ENCODE assay signal across 10 cellular contexts in the genomic region with DNA sequence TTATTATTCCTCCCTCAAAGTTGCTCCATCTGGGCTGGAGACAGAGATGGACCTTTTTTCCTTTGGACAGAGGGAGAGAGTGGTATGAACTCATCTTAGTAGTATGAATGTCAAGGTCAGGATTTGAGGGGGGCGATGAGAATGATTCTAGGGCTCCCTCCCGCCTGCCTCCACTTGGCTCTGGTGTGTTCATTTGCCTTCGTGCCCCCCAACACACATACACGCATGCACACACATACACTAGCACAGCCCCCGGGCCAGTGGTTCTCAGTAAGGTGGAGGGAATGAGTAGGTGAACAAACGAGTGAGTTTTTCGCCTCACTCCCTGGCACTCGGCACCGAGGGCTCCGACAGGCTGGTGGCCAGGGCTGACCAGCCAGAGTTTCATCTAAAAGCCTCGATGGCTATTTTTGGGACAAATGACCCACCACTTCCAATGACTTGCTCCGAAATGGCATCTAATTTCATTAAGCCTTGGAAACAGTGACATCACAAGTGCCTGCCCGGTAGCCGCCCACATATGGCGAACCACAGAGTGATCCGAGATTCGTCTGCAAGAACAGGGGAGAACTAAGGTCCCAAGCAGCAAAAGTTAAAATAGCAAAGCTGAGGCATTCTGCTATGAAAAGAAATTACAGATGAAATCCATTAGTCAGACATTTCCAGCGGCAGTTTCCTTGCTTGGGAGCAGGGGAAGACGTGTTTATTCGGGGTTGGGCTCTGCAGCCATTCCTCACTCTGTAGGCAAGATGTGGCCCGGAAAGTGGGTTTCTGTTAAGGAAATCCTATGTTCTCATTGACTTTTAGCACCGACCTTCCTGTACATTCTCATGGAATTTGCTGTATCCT. TPM values are rescaled to one million over a fixed set of nuclear protein-coding genes. Genes with fewer than 3 reads are reported as not detected.
A peak's percentile ranks its signal among the peaks of the same experiment; 100 is the strongest.
DNase-seq lines count a peak whose midpoint lies in the region; ATAC-seq and TF ChIP-seq lines count a peak whose summit lies in the region.
"Had no signal": no experiment of that assay in that cellular context is flagged by ENCODE, and none has a peak within 500 bp of the region (broad histone marks: within the 10 kb centered on the region; RNA-seq: fewer than 3 reads in every experiment).

No MANE protein-coding gene starts in this region.

- H3K23ac ChIP-seq in mesendoderm (ENCODE audit: low read length), result no peak overlapping the region

- H3K79me2 ChIP-seq in osteoblast (ENCODE audit: insufficient read depth, low read length) (peaks cover 79% of the 10 kb centered on the region), mesendoderm (ENCODE audit: control insufficient read depth, insufficient read depth, low read length) (no peaks in the 10 kb centered on the region)

- ATAC-seq in HG02678 (IDR thresholded peaks at IDR 0.05; ENCODE audit: unreplicated experiment) (no peak), GM21423 (IDR thresholded peaks at IDR 0.05; ENCODE audit: unreplicated experiment) (no peak)

- H3K79me1 ChIP-seq in mesendoderm (ENCODE audit: low read length), result peaks cover 17% of the 10 kb centered on the region

- no CpG with 5 or more reads among the region's 22 CpGs for WGBS in mesendoderm (ENCODE audit: extremely low coverage, insufficient coverage, low lambda C conversion rate)

- no peak overlapping the region for H2BK5ac ChIP-seq in mesendoderm (ENCODE audit: low read length)

- H3K4me3 ChIP-seq in fibroblast of mammary gland (ENCODE audit: control insufficient read depth, low read depth, low read length) (no peak overlapping the region), osteoblast (ENCODE audit: insufficient read depth, low read length) (peak overlapping the region; percentile 50), vagina (peak overlapping the region; percentile 8 to 10), mesendoderm (ENCODE audit: low read length) (no peak overlapping the region)
- H3K4me3 ChIP-seq: pancreas had no signal

- H4K5ac ChIP-seq in mesendoderm (ENCODE audit: low read length), result no peak overlapping the region

- DNase-seq in stimulated activated CD4-positive, alpha-beta T cell treated with anti-CD3 and anti-CD28 coated beads, Interleukin-4, amount 100 ng/mL, for 24 hours, result peak; percentile 17
- DNase-seq in stimulated activated CD4-positive, alpha-beta T cell treated with anti-CD3 and anti-CD28 coated beads, Interleukin-4, amount 100 ng/mL, for 4 hours, result no peak
- DNase-seq in fibroblast of mammary gland (ENCODE audit: low read depth) (peak; percentile 79), osteoblast (ENCODE audit: insufficient read length, low spot score, missing footprints) (peak; percentile 89), vagina (ENCODE audit: extremely low spot score in 2 of 2) (no peak), mesendoderm (no peak)
- DNase-seq: NCI-H1694, pancreas had no signal

- H4K8ac ChIP-seq in mesendoderm (ENCODE audit: low read depth, low read length), result no peak overlapping the region

- intact Hi-C loops in vagina (cut with DNase I), result no loop called here

- H3K27me3 ChIP-seq in osteoblast (ENCODE audit: insufficient read depth, low read length) (no peaks in the 10 kb centered on the region), vagina (no peaks in the 10 kb centered on the region), mesendoderm (ENCODE audit: insufficient read depth, low read length, poor library complexity) (no peaks in the 10 kb centered on the region)
- H3K27me3 ChIP-seq: pancreas had no signal

- peak overlapping the region; percentile 83 for H3K4me2 ChIP-seq in osteoblast (ENCODE audit: insufficient read depth, low read length)
- H3K4me2 ChIP-seq in mesendoderm (ENCODE audit: low read length), result no peak overlapping the region

- no peak overlapping the region for H2AK5ac ChIP-seq in mesendoderm (ENCODE audit: low read length)

- TF ChIP-seq CTCF in fibroblast of mammary gland (conservative IDR thresholded peaks at IDR 0.05; ENCODE audit: control insufficient read depth, insufficient read depth, low read depth, low read length) (no peak), osteoblast (IDR thresholded peaks at IDR 0.05; ENCODE audit: extremely low read depth, low read depth, low read length) (no peak), vagina (IDR thresholded peaks at IDR 0.05) (no peak)

- no peak overlapping the region for H3K4ac ChIP-seq in mesendoderm (ENCODE audit: low read depth, low read length)

- peak overlapping the region; percentile 99 for H3K27ac ChIP-seq in osteoblast (ENCODE audit: low read depth, low read length)
- H3K27ac ChIP-seq in vagina, result peak overlapping the region; percentile 66
- H3K27ac ChIP-seq in mesendoderm (ENCODE audit: low read depth, low read length), result no peak overlapping the region

- H3K36me3 ChIP-seq in osteoblast (ENCODE audit: insufficient read depth, low read length) (peaks cover 12% of the 10 kb centered on the region), vagina (peaks cover 0 to 5% of the 10 kb centered on the region in 2 donors), mesendoderm (ENCODE audit: control insufficient read depth, insufficient read depth, low read length) (no peaks in the 10 kb centered on the region)
- H3K36me3 ChIP-seq: pancreas had no signal

- H3K18ac ChIP-seq in mesendoderm (ENCODE audit: low read length), result no peak overlapping the region

- H3K4me1 ChIP-seq in osteoblast (ENCODE audit: insufficient read depth, low read length) (peaks cover 42% of the 10 kb centered on the region), vagina (peaks cover 44% of the 10 kb centered on the region), mesendoderm (ENCODE audit: control insufficient read depth, low read depth, low read length) (no peaks in the 10 kb centered on the region)

- H3K9ac ChIP-seq in mesendoderm (ENCODE audit: low read length), result no peak overlapping the region

- H3K56ac ChIP-seq in mesendoderm (ENCODE audit: low read length), result no peak overlapping the region

- H3K9me3 ChIP-seq in osteoblast (ENCODE audit: low read depth, low read length) (no peaks in the 10 kb centered on the region), vagina (no peaks in the 10 kb centered on the region)
- H3K9me3 ChIP-seq: pancreas had no signal

- H2BK120ac ChIP-seq in mesendoderm (ENCODE audit: low read depth, low read length), result no peak overlapping the region

- TF ChIP-seq POLR2A in vagina (IDR thresholded peaks at IDR 0.05), result no peak

- no peaks in the 10 kb centered on the region for H4K20me1 ChIP-seq in osteoblast (ENCODE audit: insufficient read depth, low read length)

- H2BK15ac ChIP-seq in mesendoderm (replicated peaks; ENCODE audit: low read depth), result no peak overlapping the region

- H2AFZ ChIP-seq in osteoblast (ENCODE audit: low read length), result no peak overlapping the region

RNA-seq across cellular contexts. Expression of a gene that starts 44.8 kb away (rescaled TPM):
- 109 and 128 TPM in 2 replicates for total RNA-seq in osteoblast
- total RNA-seq in vagina, result 97.2 TPM
- polyA plus RNA-seq in mesendoderm (2013, experiment 1 of 2), result 55.0 TPM
- 57.1 TPM for polyA plus RNA-seq in mesendoderm (2013, experiment 2 of 2)

Comparison
In these comparisons a context has a peak if more than half of its experiments do, and no peak if none do; other contexts are left out.
1. DNase-seq: peak in stimulated activated CD4-positive, alpha-beta T cell treated with anti-CD3 and anti-CD28 coated beads, Interleukin-4, amount 100 ng/mL, for 24 hours (single experiment), fibroblast of mammary gland (single experiment) and osteoblast (single experiment); none in stimulated activated CD4-positive, alpha-beta T cell treated with anti-CD3 and anti-CD28 coated beads, Interleukin-4, amount 100 ng/mL, for 4 hours (0 of 2), vagina (0 of 2) and mesendoderm (single experiment).
2. H3K4me3 ChIP-seq: peak in osteoblast (single experiment) and vagina (2 of 2); none in fibroblast of mammary gland (single experiment) and mesendoderm (single experiment).